Comparison of ENCODE assay signal across 1 cellular context in the genomic region with DNA sequence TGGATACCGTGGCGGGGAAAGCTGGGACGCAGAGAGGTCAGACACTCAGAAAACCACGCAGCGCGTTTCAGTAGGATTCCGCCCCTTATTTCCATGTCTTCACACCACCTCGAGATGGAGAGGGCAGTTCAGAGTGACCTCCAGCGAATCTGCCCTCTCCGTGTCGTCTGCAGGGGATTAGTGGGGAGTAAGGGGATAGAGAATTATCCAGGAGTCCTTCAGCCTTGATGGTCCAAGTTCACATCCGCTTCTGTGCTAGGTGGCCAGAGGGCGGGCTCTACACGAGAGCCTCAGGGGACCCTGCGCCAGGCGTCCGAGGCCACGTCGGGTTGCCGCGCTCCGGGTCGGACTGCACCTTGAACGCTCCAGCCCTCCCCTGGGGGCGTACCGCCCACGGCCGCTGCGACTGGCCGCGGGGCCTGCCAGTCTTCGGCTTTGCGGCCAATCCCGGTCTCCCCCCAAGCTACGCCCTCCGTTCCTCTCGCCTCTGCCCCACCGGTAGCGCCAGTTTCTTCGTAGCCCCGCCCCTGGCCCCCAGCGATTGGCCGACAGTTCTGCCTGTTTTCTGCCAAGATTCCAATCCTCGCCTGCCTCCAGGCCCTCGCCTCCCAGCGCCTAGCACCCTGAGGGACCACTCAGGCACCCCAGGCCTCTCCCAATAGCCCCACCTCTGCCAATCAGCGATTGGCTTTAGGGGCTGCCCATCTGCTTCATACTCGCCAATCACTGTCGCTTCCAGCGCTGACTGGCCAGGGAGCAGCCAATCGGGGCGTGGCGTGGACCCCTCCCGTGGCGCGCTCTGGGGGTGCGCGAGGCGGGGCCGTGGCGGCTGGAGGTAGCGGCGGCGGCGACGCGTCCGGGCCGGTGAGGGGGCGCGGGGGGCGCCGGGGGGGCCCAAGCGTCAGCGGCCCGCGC.
TF ChIP-seq lines count a peak whose summit lies in the region.

A gene with protein sequence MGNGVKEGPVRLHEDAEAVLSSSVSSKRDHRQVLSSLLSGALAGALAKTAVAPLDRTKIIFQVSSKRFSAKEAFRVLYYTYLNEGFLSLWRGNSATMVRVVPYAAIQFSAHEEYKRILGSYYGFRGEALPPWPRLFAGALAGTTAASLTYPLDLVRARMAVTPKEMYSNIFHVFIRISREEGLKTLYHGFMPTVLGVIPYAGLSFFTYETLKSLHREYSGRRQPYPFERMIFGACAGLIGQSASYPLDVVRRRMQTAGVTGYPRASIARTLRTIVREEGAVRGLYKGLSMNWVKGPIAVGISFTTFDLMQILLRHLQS (plus strand): TSS at position 812 of the 915 bp plus-strand sequence. CDS start 32,131 bp downstream, outside the sequence.

TF ChIP-seq in K562, 482 proteins besides CTCF, POLR2A, EP300 and RAD21 (continued from another document and continues in another):
- TF ChIP-seq CHCHD3 (CRISPR knock-in tag; IDR thresholded peaks at IDR 0.05) (no peak), ZNF507 (tag; conservative IDR thresholded peaks at IDR 0.05) (no peak), PURB (CRISPR knock-in tag; IDR thresholded peaks at IDR 0.05; ENCODE audit: low read depth) (no peak), CAMTA2 (CRISPR knock-in tag; conservative IDR thresholded peaks at IDR 0.05) (no peak), PHB2 (IDR thresholded peaks at IDR 0.05; ENCODE audit: low read depth) (no peak), ADNP (tag; IDR thresholded peaks at IDR 0.05) (no peak), ZNF23 (CRISPR knock-in tag; IDR thresholded peaks at IDR 0.05) (no peak), ZBTB1 (CRISPR knock-in tag; IDR thresholded peaks at IDR 0.05; ENCODE audit: borderline replicate concordance, low read depth) (no peak), ZNF347 (CRISPR knock-in tag; IDR thresholded peaks at IDR 0.05; ENCODE audit: low read depth) (no peak), SMC3 (conservative IDR thresholded peaks at IDR 0.05; ENCODE audit: insufficient read depth, low read depth, low read length) (no peak), TBP (optimal IDR thresholded peaks at IDR 0.05; ENCODE audit: low read depth, low read length) (peak; percentile 47), CTBP1 (IDR thresholded peaks at IDR 0.05; ENCODE audit: borderline replicate concordance) (no peak; the same call in 1 of the 2 replicates), PML (IDR thresholded peaks at IDR 0.05; ENCODE audit: low read length) (peak; percentile 49; the same call in 1 of the 2 replicates), LEF1 (IDR thresholded peaks at IDR 0.05) (no peak), RFX7 (CRISPR knock-in tag; IDR thresholded peaks at IDR 0.05) (no peak), YY1 (IDR thresholded peaks at IDR 0.05; ENCODE audit: borderline replicate concordance in 1 of 3, control insufficient read depth in 1 of 3, extremely low read depth in 1 of 3, insufficient read depth in 3 of 3, insufficient read length in 1 of 3, insufficient replicate concordance in 2 of 3, low read depth in 1 of 3, low read length in 2 of 3) (peak in 1 of 3 experiments; percentile 23), ZZZ3 (IDR thresholded peaks at IDR 0.05) (no peak), EHMT2 (IDR thresholded peaks at IDR 0.05) (no peak), RBM22 (IDR thresholded peaks at IDR 0.05; ENCODE audit: low read depth, low read length, poor library complexity, severe bottlenecking) (no peak), TCF7L2 (IDR thresholded peaks at IDR 0.05; ENCODE audit: low read depth, low read length) (no peak), RUNX1 (IDR thresholded peaks at IDR 0.05; ENCODE audit: low read depth) (no peak), FOS (IDR thresholded peaks at IDR 0.05; ENCODE audit: extremely low read depth, insufficient read length) (peak; percentile 98), RBM34 (IDR thresholded peaks at IDR 0.05; ENCODE audit: borderline replicate concordance, insufficient read depth, low read length) (no peak), CXXC5 (CRISPR knock-in tag; IDR thresholded peaks at IDR 0.05) (peak; percentile 84), TOE1 (IDR thresholded peaks at IDR 0.05; ENCODE audit: borderline replicate concordance) (no peak; the same call in 1 of the 2 replicates), TOE1 (CRISPR knock-in tag; IDR thresholded peaks at IDR 0.05; ENCODE audit: borderline replicate concordance, low read depth) (no peak), NFRKB (IDR thresholded peaks at IDR 0.05; ENCODE audit: low read depth) (no peak; the same call in 1 of the 2 replicates), ZNF224 (CRISPR knock-in tag; IDR thresholded peaks at IDR 0.05) (no peak), XRCC4 (IDR thresholded peaks at IDR 0.05; ENCODE audit: extremely low read depth, insufficient read depth, insufficient read length) (no peak), ZNF324 (CRISPR knock-in tag; IDR thresholded peaks at IDR 0.05) (no peak), HMGN3 (IDR thresholded peaks at IDR 0.05; ENCODE audit: borderline replicate concordance, extremely low read depth, insufficient read length, low read depth, low read length) (peak; percentile 78), ZEB2 (IDR thresholded peaks at IDR 0.05) (no peak), RAD51 (IDR thresholded peaks at IDR 0.05; ENCODE audit: borderline replicate concordance, low read depth) (no peak), ZNF165 (CRISPR knock-in tag; IDR thresholded peaks at IDR 0.05; ENCODE audit: borderline replicate concordance) (no peak), ZNF282 (CRISPR knock-in tag; IDR thresholded peaks at IDR 0.05) (no peak), SP2 (IDR thresholded peaks at IDR 0.05; ENCODE audit: extremely low read depth, low read depth, low read length, poor library complexity, severe bottlenecking) (peak; percentile 80), NR4A1 (CRISPR knock-in tag; IDR thresholded peaks at IDR 0.05) (no peak), NR4A1 (tag; IDR thresholded peaks at IDR 0.05) (0 out of 2 replicates have a peak, but pooled peaks have one; percentile 62), E2F3 (CRISPR knock-in tag; IDR thresholded peaks at IDR 0.05) (no peak), FIP1L1 (IDR thresholded peaks at IDR 0.05; ENCODE audit: low read depth, low read length, poor library complexity, severe bottlenecking) (peak; percentile 21), NEUROD1 (IDR thresholded peaks at IDR 0.05; ENCODE audit: borderline replicate concordance, low read depth, low read length, partially characterized antibody) (peak; percentile 98), WHSC1 (IDR thresholded peaks at IDR 0.05; ENCODE audit: low read length) (no peak), POLR2B (IDR thresholded peaks at IDR 0.05; ENCODE audit: low read depth, partially characterized antibody) (peak; percentile 72), TAF1 (IDR thresholded peaks at IDR 0.05; ENCODE audit: control insufficient read depth, extremely low read depth, insufficient read depth, low read length, severe bottlenecking) (peak; percentile 61)
- TF ChIP-seq, protein P1, sequence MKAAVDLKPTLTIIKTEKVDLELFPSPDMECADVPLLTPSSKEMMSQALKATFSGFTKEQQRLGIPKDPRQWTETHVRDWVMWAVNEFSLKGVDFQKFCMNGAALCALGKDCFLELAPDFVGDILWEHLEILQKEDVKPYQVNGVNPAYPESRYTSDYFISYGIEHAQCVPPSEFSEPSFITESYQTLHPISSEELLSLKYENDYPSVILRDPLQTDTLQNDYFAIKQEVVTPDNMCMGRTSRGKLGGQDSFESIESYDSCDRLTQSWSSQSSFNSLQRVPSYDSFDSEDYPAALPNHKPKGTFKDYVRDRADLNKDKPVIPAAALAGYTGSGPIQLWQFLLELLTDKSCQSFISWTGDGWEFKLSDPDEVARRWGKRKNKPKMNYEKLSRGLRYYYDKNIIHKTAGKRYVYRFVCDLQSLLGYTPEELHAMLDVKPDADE (conservative IDR thresholded peaks at IDR 0.05; ENCODE audit: control insufficient read depth, low read depth, low read length), result no peak; the same call in 1 of the 2 replicates
- TF ChIP-seq, protein P2, sequence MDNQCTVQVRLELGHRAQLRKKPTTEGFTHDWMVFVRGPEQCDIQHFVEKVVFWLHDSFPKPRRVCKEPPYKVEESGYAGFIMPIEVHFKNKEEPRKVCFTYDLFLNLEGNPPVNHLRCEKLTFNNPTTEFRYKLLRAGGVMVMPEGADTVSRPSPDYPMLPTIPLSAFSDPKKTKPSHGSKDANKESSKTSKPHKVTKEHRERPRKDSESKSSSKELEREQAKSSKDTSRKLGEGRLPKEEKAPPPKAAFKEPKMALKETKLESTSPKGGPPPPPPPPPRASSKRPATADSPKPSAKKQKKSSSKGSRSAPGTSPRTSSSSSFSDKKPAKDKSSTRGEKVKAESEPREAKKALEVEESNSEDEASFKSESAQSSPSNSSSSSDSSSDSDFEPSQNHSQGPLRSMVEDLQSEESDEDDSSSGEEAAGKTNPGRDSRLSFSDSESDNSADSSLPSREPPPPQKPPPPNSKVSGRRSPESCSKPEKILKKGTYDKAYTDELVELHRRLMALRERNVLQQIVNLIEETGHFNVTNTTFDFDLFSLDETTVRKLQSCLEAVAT (IDR thresholded peaks at IDR 0.05), result peak in 1 of 2 experiments; percentile 97; a peak in 2 of 4 replicates
- TF ChIP-seq, protein P3, sequence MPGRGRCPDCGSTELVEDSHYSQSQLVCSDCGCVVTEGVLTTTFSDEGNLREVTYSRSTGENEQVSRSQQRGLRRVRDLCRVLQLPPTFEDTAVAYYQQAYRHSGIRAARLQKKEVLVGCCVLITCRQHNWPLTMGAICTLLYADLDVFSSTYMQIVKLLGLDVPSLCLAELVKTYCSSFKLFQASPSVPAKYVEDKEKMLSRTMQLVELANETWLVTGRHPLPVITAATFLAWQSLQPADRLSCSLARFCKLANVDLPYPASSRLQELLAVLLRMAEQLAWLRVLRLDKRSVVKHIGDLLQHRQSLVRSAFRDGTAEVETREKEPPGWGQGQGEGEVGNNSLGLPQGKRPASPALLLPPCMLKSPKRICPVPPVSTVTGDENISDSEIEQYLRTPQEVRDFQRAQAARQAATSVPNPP (IDR thresholded peaks at IDR 0.05; ENCODE audit: borderline replicate concordance, insufficient read depth, insufficient read length), result no peak
- TF ChIP-seq, protein P4, sequence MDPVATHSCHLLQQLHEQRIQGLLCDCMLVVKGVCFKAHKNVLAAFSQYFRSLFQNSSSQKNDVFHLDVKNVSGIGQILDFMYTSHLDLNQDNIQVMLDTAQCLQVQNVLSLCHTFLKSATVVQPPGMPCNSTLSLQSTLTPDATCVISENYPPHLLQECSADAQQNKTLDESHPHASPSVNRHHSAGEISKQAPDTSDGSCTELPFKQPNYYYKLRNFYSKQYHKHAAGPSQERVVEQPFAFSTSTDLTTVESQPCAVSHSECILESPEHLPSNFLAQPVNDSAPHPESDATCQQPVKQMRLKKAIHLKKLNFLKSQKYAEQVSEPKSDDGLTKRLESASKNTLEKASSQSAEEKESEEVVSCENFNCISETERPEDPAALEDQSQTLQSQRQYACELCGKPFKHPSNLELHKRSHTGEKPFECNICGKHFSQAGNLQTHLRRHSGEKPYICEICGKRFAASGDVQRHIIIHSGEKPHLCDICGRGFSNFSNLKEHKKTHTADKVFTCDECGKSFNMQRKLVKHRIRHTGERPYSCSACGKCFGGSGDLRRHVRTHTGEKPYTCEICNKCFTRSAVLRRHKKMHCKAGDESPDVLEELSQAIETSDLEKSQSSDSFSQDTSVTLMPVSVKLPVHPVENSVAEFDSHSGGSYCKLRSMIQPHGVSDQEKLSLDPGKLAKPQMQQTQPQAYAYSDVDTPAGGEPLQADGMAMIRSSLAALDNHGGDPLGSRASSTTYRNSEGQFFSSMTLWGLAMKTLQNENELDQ (CRISPR knock-in tag; IDR thresholded peaks at IDR 0.05; ENCODE audit: borderline replicate concordance), result no peak
- TF ChIP-seq, protein P5, sequence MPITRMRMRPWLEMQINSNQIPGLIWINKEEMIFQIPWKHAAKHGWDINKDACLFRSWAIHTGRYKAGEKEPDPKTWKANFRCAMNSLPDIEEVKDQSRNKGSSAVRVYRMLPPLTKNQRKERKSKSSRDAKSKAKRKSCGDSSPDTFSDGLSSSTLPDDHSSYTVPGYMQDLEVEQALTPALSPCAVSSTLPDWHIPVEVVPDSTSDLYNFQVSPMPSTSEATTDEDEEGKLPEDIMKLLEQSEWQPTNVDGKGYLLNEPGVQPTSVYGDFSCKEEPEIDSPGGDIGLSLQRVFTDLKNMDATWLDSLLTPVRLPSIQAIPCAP (CRISPR knock-in tag; IDR thresholded peaks at IDR 0.05; ENCODE audit: borderline replicate concordance), result no peak
- TF ChIP-seq, protein P6, sequence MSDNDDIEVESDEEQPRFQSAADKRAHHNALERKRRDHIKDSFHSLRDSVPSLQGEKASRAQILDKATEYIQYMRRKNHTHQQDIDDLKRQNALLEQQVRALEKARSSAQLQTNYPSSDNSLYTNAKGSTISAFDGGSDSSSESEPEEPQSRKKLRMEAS (CRISPR knock-in tag; IDR thresholded peaks at IDR 0.05), result 0 out of 2 replicates have a peak, but pooled peaks have one; percentile 8
- TF ChIP-seq, protein P7, sequence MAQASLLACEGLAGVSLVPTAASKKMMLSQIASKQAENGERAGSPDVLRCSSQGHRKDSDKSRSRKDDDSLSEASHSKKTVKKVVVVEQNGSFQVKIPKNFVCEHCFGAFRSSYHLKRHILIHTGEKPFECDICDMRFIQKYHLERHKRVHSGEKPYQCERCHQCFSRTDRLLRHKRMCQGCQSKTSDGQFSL (CRISPR knock-in tag; IDR thresholded peaks at IDR 0.05), result no peak
- TF ChIP-seq, protein P7 (tag; IDR thresholded peaks at IDR 0.05), result no peak
- TF ChIP-seq, protein P8, sequence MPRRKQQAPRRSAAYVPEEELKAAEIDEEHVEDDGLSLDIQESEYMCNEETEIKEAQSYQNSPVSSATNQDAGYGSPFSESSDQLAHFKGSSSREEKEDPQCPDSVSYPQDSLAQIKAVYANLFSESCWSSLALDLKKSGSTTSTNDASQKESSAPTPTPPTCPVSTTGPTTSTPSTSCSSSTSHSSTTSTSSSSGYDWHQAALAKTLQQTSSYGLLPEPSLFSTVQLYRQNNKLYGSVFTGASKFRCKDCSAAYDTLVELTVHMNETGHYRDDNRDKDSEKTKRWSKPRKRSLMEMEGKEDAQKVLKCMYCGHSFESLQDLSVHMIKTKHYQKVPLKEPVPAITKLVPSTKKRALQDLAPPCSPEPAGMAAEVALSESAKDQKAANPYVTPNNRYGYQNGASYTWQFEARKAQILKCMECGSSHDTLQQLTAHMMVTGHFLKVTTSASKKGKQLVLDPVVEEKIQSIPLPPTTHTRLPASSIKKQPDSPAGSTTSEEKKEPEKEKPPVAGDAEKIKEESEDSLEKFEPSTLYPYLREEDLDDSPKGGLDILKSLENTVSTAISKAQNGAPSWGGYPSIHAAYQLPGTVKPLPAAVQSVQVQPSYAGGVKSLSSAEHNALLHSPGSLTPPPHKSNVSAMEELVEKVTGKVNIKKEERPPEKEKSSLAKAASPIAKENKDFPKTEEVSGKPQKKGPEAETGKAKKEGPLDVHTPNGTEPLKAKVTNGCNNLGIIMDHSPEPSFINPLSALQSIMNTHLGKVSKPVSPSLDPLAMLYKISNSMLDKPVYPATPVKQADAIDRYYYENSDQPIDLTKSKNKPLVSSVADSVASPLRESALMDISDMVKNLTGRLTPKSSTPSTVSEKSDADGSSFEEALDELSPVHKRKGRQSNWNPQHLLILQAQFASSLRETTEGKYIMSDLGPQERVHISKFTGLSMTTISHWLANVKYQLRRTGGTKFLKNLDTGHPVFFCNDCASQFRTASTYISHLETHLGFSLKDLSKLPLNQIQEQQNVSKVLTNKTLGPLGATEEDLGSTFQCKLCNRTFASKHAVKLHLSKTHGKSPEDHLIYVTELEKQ (CRISPR knock-in tag; IDR thresholded peaks at IDR 0.05), result no peak
